ENCODE assay signal across 8 cellular contexts in genomic region chr3:123328851-123329635, GRCh38.
DNase-seq lines count a peak whose midpoint lies in the region; ATAC-seq lines count a peak whose summit lies in the region.

No MANE protein-coding gene starts in this region.

- POLR2A ChIA-PET in activated CD4-positive, alpha-beta memory T cell treated with anti-CD3 and anti-CD28 coated beads, Interleukin-2, amount 10 ng/mL, durations not matched to agents 7 days and 5 days (lab: Charles Lee), result no interaction called here

- DNase-seq in EL (peak; percentile 54), NCI-H748 treated with DMSO at 0.1 percent for 48 hours (lab: John Stamatoyannopoulos, UW) (peak; percentile 34), ecto neural progenitor cell (ENCODE audit: low spot score) (peak; percentile 88), medulla oblongata (ENCODE audit: extremely low spot score) (peak; percentile 80)
- peak; percentile 74 for DNase-seq in activated CD4-positive, alpha-beta memory T cell treated with anti-CD3 and anti-CD28 coated beads, Interleukin-2, amount 10 ng/mL, durations not matched to agents 7 days and 5 days
- peak; percentile 56 for DNase-seq in stimulated activated CD8-positive, alpha-beta memory T cell treated with anti-CD3 and anti-CD28 coated beads, Interleukin-15, amount 100 ng/mL, for 1 hour (ENCODE audit: low read depth)

- peak; percentile 65 for ATAC-seq in HG02981 (IDR thresholded peaks at IDR 0.05; ENCODE audit: unreplicated experiment)
- no peak for ATAC-seq in GM21825 (IDR thresholded peaks at IDR 0.05; ENCODE audit: unreplicated experiment)

- no peaks in the 10 kb centered on the region for H3K36me3 Mint-ChIP-seq in activated CD4-positive, alpha-beta memory T cell treated with anti-CD3 and anti-CD28 coated beads, Interleukin-2, amount 10 ng/mL, durations not matched to agents 7 days and 5 days (ENCODE audit: low read depth)

- no peaks in the 10 kb centered on the region for H3K9me3 Mint-ChIP-seq in activated CD4-positive, alpha-beta memory T cell treated with anti-CD3 and anti-CD28 coated beads, Interleukin-2, amount 10 ng/mL, durations not matched to agents 7 days and 5 days

- H3K4me1 Mint-ChIP-seq in activated CD4-positive, alpha-beta memory T cell treated with anti-CD3 and anti-CD28 coated beads, Interleukin-2, amount 10 ng/mL, durations not matched to agents 7 days and 5 days, result no peaks in the 10 kb centered on the region

- no peak overlapping the region for H3K27ac Mint-ChIP-seq in activated CD4-positive, alpha-beta memory T cell treated with anti-CD3 and anti-CD28 coated beads, Interleukin-2, amount 10 ng/mL, durations not matched to agents 7 days and 5 days

- peaks cover 3% of the 10 kb centered on the region for H3K27me3 Mint-ChIP-seq in activated CD4-positive, alpha-beta memory T cell treated with anti-CD3 and anti-CD28 coated beads, Interleukin-2, amount 10 ng/mL, durations not matched to agents 7 days and 5 days

- no peak overlapping the region for H3K4me3 Mint-ChIP-seq in activated CD4-positive, alpha-beta memory T cell treated with anti-CD3 and anti-CD28 coated beads, Interleukin-2, amount 10 ng/mL, durations not matched to agents 7 days and 5 days

- CTCF ChIA-PET in activated CD4-positive, alpha-beta memory T cell treated with anti-CD3 and anti-CD28 coated beads, Interleukin-2, amount 10 ng/mL, durations not matched to agents 7 days and 5 days (lab: Charles Lee), result interaction anchor here (0.7 to 2.5 kb wide), 6 partner anchors 9 to 395 kb away, joined by 3 to 12 read pairs (median 4); no protein-coding TSS in a partner anchor

Comparison
In these comparisons a context has a peak if more than half of its experiments do, and no peak if none do; other contexts are left out.
1. DNase-seq: peak in every context shown above with its lines; median percentile 88 in ecto neural progenitor cell; 80 in medulla oblongata; 74 in activated CD4-positive, alpha-beta memory T cell treated with anti-CD3 and anti-CD28 coated beads, Interleukin-2, amount 10 ng/mL, durations not matched to agents 7 days and 5 days; 56 in stimulated activated CD8-positive, alpha-beta memory T cell treated with anti-CD3 and anti-CD28 coated beads, Interleukin-15, amount 100 ng/mL, for 1 hour; 54 in EL; 34 in NCI-H748 treated with DMSO at 0.1 percent for 48 hours.